16 cellular contexts compared by ENCODE assay signal in genomic region chr6:42202131-42202915, GRCh38. TPM values are rescaled to one million over a fixed set of nuclear protein-coding genes. Genes with fewer than 3 reads are reported as not detected.
"Had no signal": no experiment of that assay in that cellular context is flagged by ENCODE, and none has a peak within 500 bp of the region (broad histone marks: within the 10 kb centered on the region; RNA-seq: fewer than 3 reads in every experiment).

No MANE protein-coding gene starts in this region.

RNA-seq across cellular contexts. Expression of gene GUCA1B, which starts 7.6 kb away (rescaled TPM):
- polyA plus RNA-seq: hepatocyte had no signal

RNA-seq across cellular contexts. Expression of gene GUCA1A, which starts 29.2 kb away (rescaled TPM):
- total RNA-seq: dermis microvascular lymphatic vessel endothelial cell; esophagus muscularis mucosa; foreskin keratinocyte; kidney; left lobe of liver; liver; lung; mucosa of descending colon; natural killer cell treated with Interleukin-12 subunit alpha and Interleukin-12 subunit beta and Interleukin-15 and Interleukin-18, amount 100 ng/mL, for 72 hours; osteoblast; psoas muscle; thoracic aorta; tibial nerve; upper lobe of left lung had no signal
- polyA plus RNA-seq: heart left ventricle, liver, psoas muscle had no signal
